ENCODE assay signal across 8 cellular contexts in genomic region chr6:16238658-16239089, GRCh38. TPM values are rescaled to one million over a fixed set of nuclear protein-coding genes. Genes with fewer than 3 reads are reported as not detected.
DNase-seq lines count a peak whose midpoint lies in the region; ATAC-seq and TF ChIP-seq lines count a peak whose summit lies in the region.

No MANE protein-coding gene starts in this region.

- H3K36me3 Mint-ChIP-seq in activated naive CD8-positive, alpha-beta T cell treated with anti-CD3 and anti-CD28 coated beads, Interleukin-2, amount 50 U/mL, for 24 hours (ENCODE audit: low read depth), result no peaks in the 10 kb centered on the region
- no peaks in the 10 kb centered on the region for H3K36me3 Mint-ChIP-seq in immature natural killer cell

- ATAC-seq in HG03066 (IDR thresholded peaks at IDR 0.05; ENCODE audit: low read depth, unreplicated experiment), result peak; percentile 21
- no peak for ATAC-seq in activated naive CD8-positive, alpha-beta T cell treated with anti-CD3 and anti-CD28 coated beads, Interleukin-2, amount 50 U/mL, for 24 hours

- TF ChIP-seq POLR2A in GM18951 (IDR thresholded peaks at IDR 0.05; ENCODE audit: extremely low read depth, insufficient read depth, insufficient read length), result peak; percentile 9
- no peak for TF ChIP-seq POLR2A in suprapubic skin (IDR thresholded peaks at IDR 0.05)

- H3K9me3 Mint-ChIP-seq in activated naive CD8-positive, alpha-beta T cell treated with anti-CD3 and anti-CD28 coated beads, Interleukin-2, amount 50 U/mL, for 24 hours, result no peaks in the 10 kb centered on the region
- no peaks in the 10 kb centered on the region for H3K9me3 Mint-ChIP-seq in immature natural killer cell

- no peaks in the 10 kb centered on the region for H3K36me3 ChIP-seq in suprapubic skin

- H3K27me3 Mint-ChIP-seq in activated naive CD8-positive, alpha-beta T cell treated with anti-CD3 and anti-CD28 coated beads, Interleukin-2, amount 50 U/mL, for 24 hours, result peaks cover 48% of the 10 kb centered on the region
- H3K27me3 Mint-ChIP-seq in immature natural killer cell (ENCODE audit: low read depth in 3 of 3), result peaks cover 3 to 13% (median 7%) of the 10 kb centered on the region in 3 donors

- no peak overlapping the region for H3K27ac Mint-ChIP-seq in activated naive CD8-positive, alpha-beta T cell treated with anti-CD3 and anti-CD28 coated beads, Interleukin-2, amount 50 U/mL, for 24 hours
- peak overlapping the region in 5 of 6 donors; percentile 42 to 92 (median 58) for H3K27ac Mint-ChIP-seq in immature natural killer cell

- no peak for TF ChIP-seq EP300 in suprapubic skin (IDR thresholded peaks at IDR 0.05)

- no peaks in the 10 kb centered on the region for H3K9me3 ChIP-seq in suprapubic skin

- DNase-seq in activated naive CD8-positive, alpha-beta T cell treated with anti-CD3 and anti-CD28 coated beads, Interleukin-2, amount 50 U/mL, for 24 hours, result peak; percentile 14
- DNase-seq in immature natural killer cell (no peak), suprapubic skin (ENCODE audit: low spot score in 2 of 2) (peak in 1 of 2 donors; percentile 68), kidney glomerular epithelial cell (lab: John Stamatoyannopoulos, UW) (no peak), HCEC 1CT (no peak), medulla oblongata (ENCODE audit: extremely low spot score) (no peak)

- no peaks in the 10 kb centered on the region for H3K27me3 ChIP-seq in suprapubic skin

- in situ Hi-C loops in GM18951 (cut with MboI; ENCODE audit: low sequenced_read_pairs, unreplicated experiment), result no loop called here

- peaks cover 25% of the 10 kb centered on the region for H3K4me1 ChIP-seq in suprapubic skin

- under 1% methylated on average over 31 of the region's 34 CpGs for WGBS in suprapubic skin

- peak overlapping the region; percentile 68 for H3K4me3 ChIP-seq in suprapubic skin

- H3K27ac ChIP-seq in suprapubic skin, result peak overlapping the region; percentile 65

- peak overlapping the region; percentile 80 for H3K4me3 Mint-ChIP-seq in activated naive CD8-positive, alpha-beta T cell treated with anti-CD3 and anti-CD28 coated beads, Interleukin-2, amount 50 U/mL, for 24 hours
- H3K4me3 Mint-ChIP-seq in immature natural killer cell, result peak overlapping the region; percentile 87 to 99 (median 94)

- H3K4me1 Mint-ChIP-seq in activated naive CD8-positive, alpha-beta T cell treated with anti-CD3 and anti-CD28 coated beads, Interleukin-2, amount 50 U/mL, for 24 hours, result peaks cover 24% of the 10 kb centered on the region
- H3K4me1 Mint-ChIP-seq in immature natural killer cell, result peaks cover 29 to 31% of the 10 kb centered on the region in 2 donors

- TF ChIP-seq CTCF in suprapubic skin (IDR thresholded peaks at IDR 0.05), result no peak

RNA-seq across cellular contexts. Expression of gene GMPR, which starts 0.3 kb away (rescaled TPM):
- 1 to 10 TPM; 2.5 to 7.0 (median 2.7) TPM for polyA plus RNA-seq in immature natural killer cell
- total RNA-seq in suprapubic skin, result 10 to 100 TPM in 2 of 4 donors, 1 to 10 TPM in 2; 4.9 to 16.4 (median 12.9) TPM
